12 cellular contexts compared by ENCODE assay signal in the genomic region with DNA sequence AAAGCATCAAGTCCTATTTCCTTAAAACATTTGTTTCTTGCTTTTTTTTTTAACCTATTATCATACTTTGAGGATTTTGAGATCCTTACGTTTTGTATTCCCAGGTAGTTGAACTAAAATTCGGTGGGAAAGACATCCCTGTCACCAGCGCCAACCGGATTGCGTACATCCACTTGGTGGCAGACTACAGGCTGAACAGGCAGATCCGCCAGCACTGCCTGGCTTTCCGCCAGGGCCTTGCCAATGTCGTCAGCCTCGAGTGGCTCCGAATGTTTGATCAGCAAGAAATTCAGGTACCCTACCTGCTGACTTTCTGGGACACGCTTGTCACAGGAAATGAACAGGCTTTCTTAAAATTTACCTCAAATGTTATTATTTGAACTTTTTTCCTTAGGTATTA.
A peak's percentile ranks its signal among the peaks of the same experiment; 100 is the strongest.
DNase-seq lines count a peak whose midpoint lies in the region; ATAC-seq and TF ChIP-seq lines count a peak whose summit lies in the region.
"Had no signal": no experiment of that assay in that cellular context is flagged by ENCODE, and none has a peak within 500 bp of the region (broad histone marks: within the 10 kb centered on the region; RNA-seq: fewer than 3 reads in every experiment).

No MANE protein-coding gene starts in this region.

- 42% methylated on average over 11 of the region's 11 CpGs for WGBS in liver

- H3K4me1 ChIP-seq in liver (ENCODE audit: control insufficient read depth in 4 of 4, insufficient read depth in 4 of 4, low read length in 3 of 4): peaks cover 0 to 2% (median 0%) of the 10 kb centered on the region in 4 donors

- no peaks in the 10 kb centered on the region for H3K27me3 ChIP-seq in liver (ENCODE audit: control insufficient read depth in 4 of 4, insufficient read depth in 4 of 4, low read length in 3 of 4)
- H3K27me3 ChIP-seq: ovary had no signal

- ATAC-seq in HG03045 (IDR thresholded peaks at IDR 0.05; ENCODE audit: unreplicated experiment) (no peak), GM19395 (IDR thresholded peaks at IDR 0.05; ENCODE audit: unreplicated experiment) (no peak), HG02870 (IDR thresholded peaks at IDR 0.05; ENCODE audit: unreplicated experiment) (no peak)

- H3K36me3 ChIP-seq in liver (ENCODE audit: control insufficient read depth in 4 of 4, insufficient read depth in 3 of 4, low read depth in 1 of 4, low read length in 3 of 4): peaks cover 9 to 43% (median 22%) of the 10 kb centered on the region in 4 donors
- H3K36me3 ChIP-seq: ovary had no signal

- H3K9me3 ChIP-seq in liver (ENCODE audit: control insufficient read depth in 4 of 4, low read length in 3 of 4): no peaks in the 10 kb centered on the region
- H3K9me3 ChIP-seq: ovary had no signal

- peak overlapping the region in 1 of 2 donors; percentile 21 for H3K27ac ChIP-seq in liver (ENCODE audit: low read depth in 1 of 2, low read length in 2 of 2)
- H3K27ac ChIP-seq: ovary had no signal

- TF ChIP-seq CTCF in liver (IDR thresholded peaks at IDR 0.05; ENCODE audit: low read depth, low read length, missing input control): peak; percentile 27

- no peak overlapping the region for H3K4me3 ChIP-seq in liver (ENCODE audit: low read depth in 1 of 3, low read length in 3 of 3)
- H3K4me3 ChIP-seq: ovary had no signal

- no peak overlapping the region for H3K9ac ChIP-seq in liver (ENCODE audit: low read depth in 1 of 2, low read length in 2 of 2)

- peak; percentile 61 to 67 for TF ChIP-seq RAD21 in liver (IDR thresholded peaks at IDR 0.05)

- peak; percentile 86 for DNase-seq in Ammon's horn (ENCODE audit: low spot score)
- DNase-seq in NCI-H1436 (lab: John Stamatoyannopoulos, UW): peak; percentile 77
- peak in 54 of 58 donors; percentile 3 to 83 (median 42) for DNase-seq in anterior cingulate cortex (lab: John Stamatoyannopoulos, UW)
- no peak for DNase-seq in stimulated activated CD8-positive, alpha-beta memory T cell treated with anti-CD3 and anti-CD28 coated beads, Interleukin-4, amount 100 ng/mL, for 48 hours
- DNase-seq: activated CD4-positive, CD25-positive, alpha-beta regulatory T cell; activated gamma-delta T cell; effector CD8-positive, alpha-beta T cell; ovary had no signal

TF ChIP-seq in liver, 16 proteins besides CTCF, POLR2A, EP300 and RAD21:
- TF ChIP-seq HNF4G (IDR thresholded peaks at IDR 0.05) (no peak), JUND (IDR thresholded peaks at IDR 0.05) (peak in 1 of 2 donors; percentile 27), YY1 (IDR thresholded peaks at IDR 0.05) (no peak), RXRA (IDR thresholded peaks at IDR 0.05) (no peak), SP1 (IDR thresholded peaks at IDR 0.05) (no peak), HNF4A (conservative IDR thresholded peaks at IDR 0.05) (peak in 1 of 2 donors; percentile 17), EGR1 (IDR thresholded peaks at IDR 0.05; ENCODE audit: low read depth in 2 of 2) (no peak)
- TF ChIP-seq, protein P1, sequence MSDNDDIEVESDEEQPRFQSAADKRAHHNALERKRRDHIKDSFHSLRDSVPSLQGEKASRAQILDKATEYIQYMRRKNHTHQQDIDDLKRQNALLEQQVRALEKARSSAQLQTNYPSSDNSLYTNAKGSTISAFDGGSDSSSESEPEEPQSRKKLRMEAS (IDR thresholded peaks at IDR 0.05): no peak
